In genomic region chrX:71228063-71228642, GRCh38 we compare ENCODE assay signal across 1 cellular context.
TF ChIP-seq lines count a peak whose summit lies in the region.

No MANE protein-coding gene starts in this region.

TF ChIP-seq in HepG2, 621 proteins besides CTCF, POLR2A, EP300 and RAD21 (continues in another document):
- TF ChIP-seq GZF1 (CRISPR knock-in tag; IDR thresholded peaks at IDR 0.05) (no peak), ZNF776 (CRISPR knock-in tag; IDR thresholded peaks at IDR 0.05) (no peak), HMG20B (CRISPR knock-in tag; conservative IDR thresholded peaks at IDR 0.05) (no peak), ARID2 (CRISPR knock-in tag; IDR thresholded peaks at IDR 0.05; ENCODE audit: borderline replicate concordance) (no peak), ZNF280B (CRISPR knock-in tag; IDR thresholded peaks at IDR 0.05; ENCODE audit: borderline replicate concordance) (no peak), HNF4A (CRISPR knock-in tag; IDR thresholded peaks at IDR 0.05) (peak; percentile 94), ZNF331 (CRISPR knock-in tag; IDR thresholded peaks at IDR 0.05) (peak; percentile 38; the same call in 1 of the 2 replicates), PLSCR1 (CRISPR knock-in tag; IDR thresholded peaks at IDR 0.05; ENCODE audit: borderline replicate concordance) (no peak), ZHX2 (IDR thresholded peaks at IDR 0.05; ENCODE audit: low read depth) (no peak), ZHX2 (CRISPR knock-in tag; IDR thresholded peaks at IDR 0.05; ENCODE audit: borderline replicate concordance) (no peak), KDM6A (CRISPR knock-in tag; IDR thresholded peaks at IDR 0.05; ENCODE audit: low read depth) (peak; percentile 92), ZNF460 (CRISPR knock-in tag; IDR thresholded peaks at IDR 0.05; ENCODE audit: borderline replicate concordance) (no peak), ZNF124 (CRISPR knock-in tag; IDR thresholded peaks at IDR 0.05) (0 out of 2 replicates have a peak, but pooled peaks have one; percentile 50), HNRNPUL1 (IDR thresholded peaks at IDR 0.05; ENCODE audit: low read depth, low read length) (no peak), ZNF274 (CRISPR knock-in tag; IDR thresholded peaks at IDR 0.05) (no peak), THAP7 (CRISPR knock-in tag; IDR thresholded peaks at IDR 0.05) (no peak), ZNF768 (CRISPR knock-in tag; IDR thresholded peaks at IDR 0.05) (no peak), ZNF703 (CRISPR knock-in tag; IDR thresholded peaks at IDR 0.05; ENCODE audit: borderline replicate concordance) (no peak), ATF1 (CRISPR knock-in tag; IDR thresholded peaks at IDR 0.05) (no peak), ASH2L (IDR thresholded peaks at IDR 0.05; ENCODE audit: insufficient read length, low read depth, low read length) (peak; percentile 99), ZFP91 (CRISPR knock-in tag; IDR thresholded peaks at IDR 0.05; ENCODE audit: borderline replicate concordance) (0 out of 2 replicates have a peak, but pooled peaks have one; percentile 25), CSRNP1 (CRISPR knock-in tag; IDR thresholded peaks at IDR 0.05) (no peak), ZNF691 (CRISPR knock-in tag; IDR thresholded peaks at IDR 0.05; ENCODE audit: borderline replicate concordance, low read depth) (no peak), HNF1A (IDR thresholded peaks at IDR 0.05; ENCODE audit: low read depth) (0 out of 2 replicates have a peak, but pooled peaks have one; percentile 60), HNF1A (CRISPR knock-in tag; IDR thresholded peaks at IDR 0.05; ENCODE audit: borderline replicate concordance) (peak; percentile 54; the same call in 1 of the 2 replicates), SPEN (CRISPR knock-in tag; IDR thresholded peaks at IDR 0.05; ENCODE audit: low read depth) (no peak), SIN3B (IDR thresholded peaks at IDR 0.05; ENCODE audit: low read length) (no peak), MXI1 (IDR thresholded peaks at IDR 0.05; ENCODE audit: borderline replicate concordance, low read depth, low read length) (0 out of 3 replicates have a peak, but pooled peaks have one; percentile 63), BCL6 (CRISPR knock-in tag; IDR thresholded peaks at IDR 0.05) (peak; percentile 75), ZC3H4 (CRISPR knock-in tag; IDR thresholded peaks at IDR 0.05; ENCODE audit: borderline replicate concordance) (no peak), JARID2 (CRISPR knock-in tag; IDR thresholded peaks at IDR 0.05; ENCODE audit: insufficient replicate concordance) (no peak), HOXA9 (CRISPR knock-in tag; IDR thresholded peaks at IDR 0.05; ENCODE audit: borderline replicate concordance) (no peak), DBP (CRISPR knock-in tag; IDR thresholded peaks at IDR 0.05; ENCODE audit: not compliant biosample characterization) (no peak), IKZF4 (CRISPR knock-in tag; IDR thresholded peaks at IDR 0.05; ENCODE audit: borderline replicate concordance, low read depth, not compliant biosample characterization) (no peak), GMEB1 (CRISPR knock-in tag; IDR thresholded peaks at IDR 0.05; ENCODE audit: borderline replicate concordance) (no peak), HDAC1 (CRISPR knock-in tag; IDR thresholded peaks at IDR 0.05) (peak; percentile 51), KLF12 (CRISPR knock-in tag; IDR thresholded peaks at IDR 0.05; ENCODE audit: borderline replicate concordance) (no peak), PHF8 (CRISPR knock-in tag; IDR thresholded peaks at IDR 0.05) (no peak), GABPA (IDR thresholded peaks at IDR 0.05; ENCODE audit: low read depth, low read length) (no peak), GABPA (CRISPR knock-in tag; IDR thresholded peaks at IDR 0.05; ENCODE audit: low read depth) (peak; percentile 40), SRSF1 (optimal IDR thresholded peaks at IDR 0.05; ENCODE audit: low read depth, low read length) (no peak)
